22 cellular contexts compared by ENCODE assay signal in genomic region chr2:122007577-122007976, GRCh38.
A peak's percentile ranks its signal among the peaks of the same experiment; 100 is the strongest.
DNase-seq lines count a peak whose midpoint lies in the region; ATAC-seq, FAIRE-seq and TF ChIP-seq lines count a peak whose summit lies in the region.
"Had no signal": no experiment of that assay in that cellular context is flagged by ENCODE, and none has a peak within 500 bp of the region (broad histone marks: within the 10 kb centered on the region; RNA-seq: fewer than 3 reads in every experiment).

No MANE protein-coding gene starts in this region.

- H3K9me3 Mint-ChIP-seq in astrocyte (ENCODE audit: unreplicated experiment) = peaks cover 2% of the 10 kb centered on the region
- H3K9me3 Mint-ChIP-seq: CD8-positive, alpha-beta T cell; HFFc6 had no signal

- intact Hi-C loops in right cardiac atrium (cut with DNase I) = no loop called here
- intact Hi-C loops in kidney (cut with DNase I) = no loop called here

- no peak for FAIRE-seq in astrocyte (lab: Jason Lieb, UNC)
- FAIRE-seq in kidney (lab: Jason Lieb, UNC) = no peak
- FAIRE-seq: GM12891, GM18507 had no signal

- peaks cover 6% of the 10 kb centered on the region for H3K27me3 Mint-ChIP-seq in astrocyte (ENCODE audit: low read depth, unreplicated experiment)

- DNase-seq in right atrium auricular region (ENCODE audit: low spot score) (peak; percentile 9), right cardiac atrium (no peak), astrocyte (ENCODE audit: low read depth) (no peak), D341Med (ENCODE audit: low spot score) (no peak), kidney (no peak)
- no peak for DNase-seq in activated CD8-positive, alpha-beta memory T cell treated with anti-CD3 and anti-CD28 coated beads, Interleukin-2, amount 50 U/mL, for 4 hours
- DNase-seq: 8988T; BE2C; CD8-positive, alpha-beta T cell; DMS79 treated with DMSO at 0.1 percent for 48 hours; GDM1; GOT3; HFFc6; NCI-H1105 treated with DMSO at 0.1 percent for 48 hours; NCI-H187; NCI-H446; NK-92 treated with Interleukin-12 subunit alpha and Interleukin-12 subunit beta, amount 100 ng/mL, for 24 hours; SHP77 treated with DMSO at 0.1 percent for 48 hours had no signal

- H3K4me1 ChIP-seq in right atrium auricular region (no peaks in the 10 kb centered on the region), right cardiac atrium (ENCODE audit: control insufficient read depth, insufficient read depth, low read length) (no peaks in the 10 kb centered on the region), astrocyte (ENCODE audit: insufficient read depth, low read length) (no peaks in the 10 kb centered on the region), mesodermal cell (ENCODE audit: control insufficient read depth, insufficient read depth, low read length, poor library complexity, severe bottlenecking) (peaks cover 25% of the 10 kb centered on the region), kidney (ENCODE audit: control insufficient read depth in 1 of 2, insufficient read depth in 1 of 2, low read depth in 1 of 2, low read length in 2 of 2) (no peaks in the 10 kb centered on the region)
- H3K4me1 ChIP-seq: BE2C had no signal

- H3K9ac ChIP-seq in astrocyte (ENCODE audit: low read length) (no peak overlapping the region), kidney (ENCODE audit: low read length in 2 of 2) (no peak overlapping the region)

- no peaks in the 10 kb centered on the region for H3K36me3 ChIP-seq in right atrium auricular region
- H3K36me3 ChIP-seq in astrocyte (ENCODE audit: insufficient read depth, low read length) = no peaks in the 10 kb centered on the region
- H3K36me3 ChIP-seq in mesodermal cell (ENCODE audit: control insufficient read depth, insufficient read depth, low read length) = no peaks in the 10 kb centered on the region
- H3K36me3 ChIP-seq in kidney (ENCODE audit: control insufficient read depth in 1 of 2, insufficient read depth in 2 of 2, low read length in 2 of 2) = no peaks in the 10 kb centered on the region
- H3K36me3 ChIP-seq: BE2C had no signal

- H3K9me3 ChIP-seq in right atrium auricular region (no peaks in the 10 kb centered on the region), right cardiac atrium (ENCODE audit: control insufficient read depth, low read length) (no peaks in the 10 kb centered on the region), astrocyte (ENCODE audit: insufficient read depth, low read depth, low read length) (no peaks in the 10 kb centered on the region), mesodermal cell (ENCODE audit: control insufficient read depth, low read length) (no peaks in the 10 kb centered on the region), kidney (ENCODE audit: control insufficient read depth in 1 of 2, low read length in 2 of 2) (no peaks in the 10 kb centered on the region)
- H3K9me3 ChIP-seq: BE2C had no signal

- 65% methylated on average over 5 of the region's 5 CpGs for WGBS in right cardiac atrium
- 22 to 55% methylated on average over 3 to 5 of the region's 5 CpGs for WGBS in mesodermal cell (ENCODE audit: insufficient coverage in 2 of 2), 2 experiments

- H3K4me2 ChIP-seq in astrocyte (ENCODE audit: low read length) = no peak overlapping the region

- no peaks in the 10 kb centered on the region for H3K79me2 ChIP-seq in astrocyte (ENCODE audit: insufficient read depth, low read length)

- H4K20me1 ChIP-seq in astrocyte (ENCODE audit: insufficient read depth, low read length) = no peaks in the 10 kb centered on the region

- no peaks in the 10 kb centered on the region for H3K36me3 Mint-ChIP-seq in astrocyte (ENCODE audit: low read depth, unreplicated experiment)
- H3K36me3 Mint-ChIP-seq: CD8-positive, alpha-beta T cell had no signal

- H2AFZ ChIP-seq in astrocyte (ENCODE audit: low read depth, low read length) = no peak overlapping the region

- H3K4me3 ChIP-seq in right atrium auricular region = no peak overlapping the region
- H3K4me3 ChIP-seq in right cardiac atrium (ENCODE audit: low read length) = no peak overlapping the region
- no peak overlapping the region for H3K4me3 ChIP-seq in astrocyte (ENCODE audit: insufficient read depth, low read depth, low read length)
- H3K4me3 ChIP-seq in mesodermal cell (ENCODE audit: extremely low read depth, insufficient read depth, low read length, poor library complexity, severe bottlenecking) = no peak overlapping the region
- H3K4me3 ChIP-seq in kidney (ENCODE audit: low read length in 2 of 2) = no peak overlapping the region

- peak overlapping the region; percentile 58 for H3K27ac Mint-ChIP-seq in astrocyte (ENCODE audit: unreplicated experiment)
- H3K27ac Mint-ChIP-seq: CD8-positive, alpha-beta T cell; HFFc6 had no signal

- ATAC-seq in right cardiac atrium = no peak
- ATAC-seq in GM21447 (IDR thresholded peaks at IDR 0.05; ENCODE audit: unreplicated experiment) = no peak
- ATAC-seq: CD8-positive, alpha-beta T cell had no signal

- H3K4me3 Mint-ChIP-seq in astrocyte (ENCODE audit: unreplicated experiment) = no peak overlapping the region
- H3K4me3 Mint-ChIP-seq: CD8-positive, alpha-beta T cell; HFFc6 had no signal

- TF ChIP-seq CTCF in right atrium auricular region (IDR thresholded peaks at IDR 0.05) (no peak), astrocyte (IDR thresholded peaks at IDR 0.05; ENCODE audit: insufficient read depth, low read depth, low read length) (no peak), kidney (IDR thresholded peaks at IDR 0.05; ENCODE audit: borderline replicate concordance, extremely low read depth, insufficient read depth) (no peak)

- no peaks in the 10 kb centered on the region for H3K27me3 ChIP-seq in right atrium auricular region
- H3K27me3 ChIP-seq in right cardiac atrium (ENCODE audit: control insufficient read depth, insufficient read depth) = no peaks in the 10 kb centered on the region
- H3K27me3 ChIP-seq in astrocyte (ENCODE audit: insufficient read depth, low read length) = no peaks in the 10 kb centered on the region
- H3K27me3 ChIP-seq: BE2C had no signal

- H3K27ac ChIP-seq in right atrium auricular region (no peak overlapping the region), right cardiac atrium (ENCODE audit: low read length) (no peak overlapping the region), astrocyte (ENCODE audit: low read depth, low read length) (no peak overlapping the region), mesodermal cell (ENCODE audit: low read depth, low read length, severe bottlenecking) (peak overlapping the region; percentile 59), kidney (ENCODE audit: low read depth in 2 of 2, low read length in 2 of 2) (no peak overlapping the region)

- peaks cover 21% of the 10 kb centered on the region for H3K4me1 Mint-ChIP-seq in astrocyte (ENCODE audit: low read depth, unreplicated experiment)
